In the genomic region with DNA sequence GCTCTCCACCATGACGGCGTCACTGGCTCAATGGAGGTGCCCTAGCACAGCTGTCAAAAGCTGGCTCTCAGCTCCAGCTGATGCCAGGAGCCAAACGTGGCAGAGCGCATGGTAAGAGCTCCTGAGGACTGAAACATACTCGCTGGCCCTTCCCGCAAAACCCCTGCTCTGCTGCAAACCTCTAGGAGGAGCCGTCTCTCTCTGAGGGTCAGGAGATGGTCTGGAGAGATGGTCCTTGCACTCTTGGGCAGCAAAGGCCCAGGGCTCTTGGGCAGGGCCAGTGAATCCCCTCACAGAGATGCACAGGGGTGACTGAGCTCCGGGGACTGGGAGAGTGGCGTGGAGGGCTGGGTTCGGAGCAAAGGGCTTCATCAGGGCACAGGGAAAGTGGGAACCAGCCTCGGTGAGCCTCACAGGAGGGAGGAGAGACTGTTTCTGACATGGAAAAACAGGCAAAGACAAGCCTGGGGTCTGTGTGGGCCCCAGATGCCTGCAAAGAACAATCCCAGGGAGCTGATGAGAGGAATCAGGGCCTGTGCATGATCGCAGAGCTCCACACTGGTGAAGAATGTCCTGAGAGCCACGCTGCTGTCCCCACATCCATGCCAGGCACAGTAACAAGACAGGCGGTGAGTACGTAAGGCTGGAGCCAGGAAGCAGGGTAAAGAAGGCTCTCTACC, we compare ENCODE assay signal across 15 cellular contexts. TPM values are rescaled to one million over a fixed set of nuclear protein-coding genes. Genes with fewer than 3 reads are reported as not detected.
DNase-seq lines count a peak whose midpoint lies in the region; ATAC-seq and TF ChIP-seq lines count a peak whose summit lies in the region.
"Had no signal": no experiment of that assay in that cellular context is flagged by ENCODE, and none has a peak within 500 bp of the region (broad histone marks: within the 10 kb centered on the region; RNA-seq: fewer than 3 reads in every experiment).

No MANE protein-coding gene starts in this region.

- H3K4me3 ChIP-seq in SK-N-SH (ENCODE audit: low read depth in 2 of 2, low read length in 1 of 2) (no peak overlapping the region), fibroblast of the aortic adventitia (ENCODE audit: low read depth, low read length) (no peak overlapping the region), testis (no peak overlapping the region), psoas muscle (no peak overlapping the region)

- no peak for ATAC-seq in activated naive CD8-positive, alpha-beta T cell treated with anti-CD3 and anti-CD28 coated beads, Interleukin-2, amount 10 ng/mL, durations not matched to agents 7 days and 5 days (ENCODE audit: low read depth)
- ATAC-seq in activated naive CD8-positive, alpha-beta T cell treated with anti-CD3 and anti-CD28 coated beads, Interleukin-2, amount 50 U/mL, for 24 hours: no peak
- ATAC-seq in GM21526 (IDR thresholded peaks at IDR 0.05; ENCODE audit: low FRiP score, unreplicated experiment) (no peak), psoas muscle (no peak)

- intact Hi-C loops in testis (cut with DNase I; ENCODE audit: low total_unique reads) (no loop called here), psoas muscle (cut with DNase I) (loop anchor here in 1 of 2 donors (10.0 kb wide), 1 partner anchor 157 kb away; no protein-coding TSS in a partner anchor)

- H3K36me3 ChIP-seq in SK-N-SH (replicated peaks in 1 of 2; ENCODE audit: control insufficient read depth in 1 of 2, insufficient read depth in 2 of 2, low read length in 1 of 2) (no peaks in the 10 kb centered on the region), testis (ENCODE audit: low read depth, missing control alignments) (no peaks in the 10 kb centered on the region), psoas muscle (ENCODE audit: insufficient read depth in 1 of 2, low read depth in 1 of 2) (no peaks in the 10 kb centered on the region)

- POLR2A ChIA-PET in activated naive CD8-positive, alpha-beta T cell treated with anti-CD3 and anti-CD28 coated beads, Interleukin-2, amount 10 ng/mL, durations not matched to agents 7 days and 5 days (lab: Charles Lee): no interaction called here
- POLR2A ChIA-PET in SK-N-SH (lab: Yijun Ruan, JAX): no interaction called here

- H3K27ac Mint-ChIP-seq in activated naive CD8-positive, alpha-beta T cell treated with anti-CD3 and anti-CD28 coated beads, Interleukin-2, amount 10 ng/mL, durations not matched to agents 7 days and 5 days: no peak overlapping the region
- H3K27ac Mint-ChIP-seq in activated naive CD8-positive, alpha-beta T cell treated with anti-CD3 and anti-CD28 coated beads, Interleukin-2, amount 50 U/mL, for 24 hours: no peak overlapping the region
- H3K27ac Mint-ChIP-seq: activated naive CD4-positive, alpha-beta T cell treated with anti-CD3 and anti-CD28 coated beads, Interleukin-2, amount 10 ng/mL, durations not matched to agents 7 days and 5 days; nephron progenitor cell had no signal

- TF ChIP-seq EP300 in SK-N-SH (IDR thresholded peaks at IDR 0.05; ENCODE audit: borderline replicate concordance in 1 of 2, low read depth in 1 of 2, low read length in 1 of 2): no peak

- H3K9me3 ChIP-seq in SK-N-SH (no peaks in the 10 kb centered on the region), testis (no peaks in the 10 kb centered on the region), psoas muscle (no peaks in the 10 kb centered on the region)

- TF ChIP-seq RAD21 in SK-N-SH (IDR thresholded peaks at IDR 0.05; ENCODE audit: low read length): no peak

- H3K9ac ChIP-seq in SK-N-SH: no peak overlapping the region

- H3F3A ChIP-seq in SK-N-SH (replicated peaks; ENCODE audit: insufficient read depth): no peaks in the 10 kb centered on the region

- DNase-seq in activated naive CD8-positive, alpha-beta T cell treated with anti-CD3 and anti-CD28 coated beads, Interleukin-2, amount 10 ng/mL, durations not matched to agents 7 days and 5 days: peak; percentile 17
- no peak for DNase-seq in activated naive CD8-positive, alpha-beta T cell treated with anti-CD3 and anti-CD28 coated beads, Interleukin-2, amount 50 U/mL, for 24 hours
- peak; percentile 25 for DNase-seq in SK-N-SH
- no peak for DNase-seq in fibroblast of the aortic adventitia (ENCODE audit: low read depth)
- DNase-seq in testis: peak; percentile 12
- no peak for DNase-seq in cerebellum (ENCODE audit: low spot score)
- DNase-seq in psoas muscle: no peak
- DNase-seq: activated CD4-positive, alpha-beta T cell treated with anti-CD3 and anti-CD28 coated beads, Interleukin-2, amount 50 U/mL, for 48 hours; activated naive CD4-positive, alpha-beta T cell treated with anti-CD3 and anti-CD28 coated beads, Interleukin-2, amount 10 ng/mL, durations not matched to agents 7 days and 5 days; DMS79 treated with DMSO at 0.1 percent for 48 hours; KG1; NCI-H1930; nephron progenitor cell; T-helper 1 cell had no signal

- no peaks in the 10 kb centered on the region; a peak in 1 of 4 replicates for H3K4me1 ChIP-seq in SK-N-SH (ENCODE audit: control insufficient read depth in 1 of 2, insufficient read depth in 2 of 2, low read depth in 1 of 2, low read length in 1 of 2)
- peaks cover 16% of the 10 kb centered on the region for H3K4me1 ChIP-seq in testis
- peaks cover 8% of the 10 kb centered on the region for H3K4me1 ChIP-seq in psoas muscle

- WGBS in SK-N-SH (ENCODE audit: low lambda C conversion rate): 79% methylated on average over 15 of the region's 15 CpGs
- 75 to 82% methylated on average over 10 to 15 of the region's 15 CpGs for WGBS in testis, 2 donors
- WGBS in psoas muscle, 3 donors: 57 to 67% (median 64%) methylated on average over 15 of the region's 15 CpGs

- H3K4me2 ChIP-seq in SK-N-SH: no peak overlapping the region

- no peak overlapping the region for H3K27ac ChIP-seq in SK-N-SH (ENCODE audit: low read depth in 2 of 2, low read length in 1 of 2)
- no peak overlapping the region for H3K27ac ChIP-seq in testis
- no peak overlapping the region for H3K27ac ChIP-seq in psoas muscle

- no peaks in the 10 kb centered on the region for H3K9me3 Mint-ChIP-seq in activated naive CD8-positive, alpha-beta T cell treated with anti-CD3 and anti-CD28 coated beads, Interleukin-2, amount 10 ng/mL, durations not matched to agents 7 days and 5 days
- no peaks in the 10 kb centered on the region for H3K9me3 Mint-ChIP-seq in activated naive CD8-positive, alpha-beta T cell treated with anti-CD3 and anti-CD28 coated beads, Interleukin-2, amount 50 U/mL, for 24 hours
- H3K9me3 Mint-ChIP-seq: nephron progenitor cell had no signal

- peaks cover 3% of the 10 kb centered on the region for H3K4me1 Mint-ChIP-seq in activated naive CD8-positive, alpha-beta T cell treated with anti-CD3 and anti-CD28 coated beads, Interleukin-2, amount 10 ng/mL, durations not matched to agents 7 days and 5 days
- H3K4me1 Mint-ChIP-seq in activated naive CD8-positive, alpha-beta T cell treated with anti-CD3 and anti-CD28 coated beads, Interleukin-2, amount 50 U/mL, for 24 hours: no peaks in the 10 kb centered on the region
- H3K4me1 Mint-ChIP-seq: activated naive CD4-positive, alpha-beta T cell treated with anti-CD3 and anti-CD28 coated beads, Interleukin-2, amount 10 ng/mL, durations not matched to agents 7 days and 5 days had no signal

- CTCF ChIA-PET in SK-N-SH (lab: Yijun Ruan, JAX): interaction anchor here (1.0 to 1.4 kb wide), 2 partner anchors 9 to 41 kb away, joined by 3 to 4 read pairs; no protein-coding TSS in a partner anchor

- H3K36me3 Mint-ChIP-seq in activated naive CD8-positive, alpha-beta T cell treated with anti-CD3 and anti-CD28 coated beads, Interleukin-2, amount 10 ng/mL, durations not matched to agents 7 days and 5 days: no peaks in the 10 kb centered on the region
- H3K36me3 Mint-ChIP-seq in activated naive CD8-positive, alpha-beta T cell treated with anti-CD3 and anti-CD28 coated beads, Interleukin-2, amount 50 U/mL, for 24 hours (ENCODE audit: low read depth): no peaks in the 10 kb centered on the region
- H3K36me3 Mint-ChIP-seq: activated naive CD4-positive, alpha-beta T cell treated with anti-CD3 and anti-CD28 coated beads, Interleukin-2, amount 10 ng/mL, durations not matched to agents 7 days and 5 days had no signal

- no peaks in the 10 kb centered on the region for H3K79me2 ChIP-seq in SK-N-SH (ENCODE audit: insufficient read depth)

- no peaks in the 10 kb centered on the region for H3K9me2 ChIP-seq in SK-N-SH

- H3K27me3 Mint-ChIP-seq in activated naive CD8-positive, alpha-beta T cell treated with anti-CD3 and anti-CD28 coated beads, Interleukin-2, amount 10 ng/mL, durations not matched to agents 7 days and 5 days: peaks cover 3% of the 10 kb centered on the region
- peaks cover 18% of the 10 kb centered on the region for H3K27me3 Mint-ChIP-seq in activated naive CD8-positive, alpha-beta T cell treated with anti-CD3 and anti-CD28 coated beads, Interleukin-2, amount 50 U/mL, for 24 hours

- no peak overlapping the region for H3K4me3 Mint-ChIP-seq in activated naive CD8-positive, alpha-beta T cell treated with anti-CD3 and anti-CD28 coated beads, Interleukin-2, amount 10 ng/mL, durations not matched to agents 7 days and 5 days
- H3K4me3 Mint-ChIP-seq in activated naive CD8-positive, alpha-beta T cell treated with anti-CD3 and anti-CD28 coated beads, Interleukin-2, amount 50 U/mL, for 24 hours: no peak overlapping the region
- H3K4me3 Mint-ChIP-seq: activated naive CD4-positive, alpha-beta T cell treated with anti-CD3 and anti-CD28 coated beads, Interleukin-2, amount 10 ng/mL, durations not matched to agents 7 days and 5 days; nephron progenitor cell had no signal

- H3K27me3 ChIP-seq in SK-N-SH (ENCODE audit: insufficient read depth) (no peaks in the 10 kb centered on the region), testis (no peaks in the 10 kb centered on the region), psoas muscle (ENCODE audit: insufficient read depth in 3 of 3, low read length in 2 of 3) (no peaks in the 10 kb centered on the region)

- no peak for TF ChIP-seq CTCF in SK-N-SH (IDR thresholded peaks at IDR 0.05)
- peak; percentile 18 for TF ChIP-seq CTCF in fibroblast of the aortic adventitia (IDR thresholded peaks at IDR 0.05; ENCODE audit: insufficient read depth, low read length)
- no peak for TF ChIP-seq CTCF in testis (IDR thresholded peaks at IDR 0.05)
- TF ChIP-seq CTCF in psoas muscle (IDR thresholded peaks at IDR 0.05): no peak

- TF ChIP-seq POLR2A in testis (IDR thresholded peaks at IDR 0.05): no peak

- no peak overlapping the region for H2AFZ ChIP-seq in SK-N-SH (ENCODE audit: low read depth)

- no peaks in the 10 kb centered on the region for H4K20me1 ChIP-seq in SK-N-SH (ENCODE audit: insufficient read depth)

TF ChIP-seq in SK-N-SH, 30 proteins besides CTCF, POLR2A, EP300 and RAD21:
- TF ChIP-seq FOXM1 (IDR thresholded peaks at IDR 0.05; ENCODE audit: low read depth): no peak
TF ChIP-seq in SK-N-SH: peak in this region for 0.

RNA-seq across cellular contexts. Expression of a gene that starts 17.2 kb away (rescaled TPM):
- 1 to 10 TPM; 1.5 to 2.1 TPM for total RNA-seq in activated naive CD8-positive, alpha-beta T cell treated with anti-CD3 and anti-CD28 coated beads, Interleukin-2, amount 10 ng/mL, durations not matched to agents 7 days and 5 days
- polyA plus RNA-seq in SK-N-SH (2012; rRNA removed) (1.2 and 1.3 TPM in 2 replicates), testis (ENCODE audit: insufficient read depth, low read depth, low replicate concordance) (7.3 TPM), psoas muscle (1 to 10 TPM in 1 of 3 donors, under 1 TPM in 2; 0.06 to 1.1 (median 0.64) TPM)
- polyA plus RNA-seq in SK-N-SH (2012; cell fraction: cytosol; rRNA removed): 0.51 and 0.81 TPM in 2 replicates
- polyA plus RNA-seq in SK-N-SH (2012; cell fraction: nucleus; rRNA removed): 7.3 and 11.7 TPM in 2 replicates
- total RNA-seq in fibroblast of the aortic adventitia (ENCODE audit: low replicate concordance) (0.33 and 0.72 TPM in 2 replicates), testis (10 to 100 TPM; 14.5 to 15.9 TPM), cerebellum (4.2 TPM), psoas muscle (1 to 10 TPM in 1 of 4 donors, under 1 TPM in 3; 0.56 to 2.1 (median 0.60) TPM)

Comparison
In these comparisons a context has a peak if more than half of its experiments do, and no peak if none do; other contexts are left out.
1. DNase-seq: peak in activated naive CD8-positive, alpha-beta T cell treated with anti-CD3 and anti-CD28 coated beads, Interleukin-2, amount 10 ng/mL, durations not matched to agents 7 days and 5 days (single experiment), SK-N-SH (single experiment) and testis (single experiment); none in activated naive CD8-positive, alpha-beta T cell treated with anti-CD3 and anti-CD28 coated beads, Interleukin-2, amount 50 U/mL, for 24 hours (single experiment), fibroblast of the aortic adventitia (single experiment), cerebellum (single experiment) and psoas muscle (0 of 2).